28 cellular contexts compared by ENCODE assay signal in genomic region chr6:91088515-91088914, GRCh38.
DNase-seq lines count a peak whose midpoint lies in the region; ATAC-seq and TF ChIP-seq lines count a peak whose summit lies in the region.
"Had no signal": no experiment of that assay in that cellular context is flagged by ENCODE, and none has a peak within 500 bp of the region (broad histone marks: within the 10 kb centered on the region; RNA-seq: fewer than 3 reads in every experiment).

No MANE protein-coding gene starts in this region.

- no peak for TF ChIP-seq CTCF in left ventricle myocardium inferior (IDR thresholded peaks at IDR 0.05; ENCODE audit: borderline replicate concordance)

- peaks cover 5% of the 10 kb centered on the region for H3K4me1 ChIP-seq in left ventricle myocardium inferior
- H3K4me1 ChIP-seq: esophagus squamous epithelium, gastrocnemius medialis, prostate gland, suprapubic skin, uterus had no signal

- H3K27ac ChIP-seq in left ventricle myocardium inferior (replicated peaks): no peak overlapping the region
- H3K27ac ChIP-seq: C4-2B, esophagus squamous epithelium, gastrocnemius medialis, neutrophil, prostate gland, RWPE1, skin epidermis, suprapubic skin, uterus had no signal

- intact Hi-C loops in Right ventricle myocardium superior (cut with DNase I): no loop called here
- intact Hi-C loops in left ventricle myocardium inferior (cut with micrococcal nuclease): no loop called here
- intact Hi-C loops in sciatic nerve (cut with DNase I): no loop called here

- ATAC-seq in Right ventricle myocardium superior (ENCODE audit: poor library complexity) (peak; percentile 38), sciatic nerve (peak; percentile 62), GM18873 (IDR thresholded peaks at IDR 0.05; ENCODE audit: low FRiP score, unreplicated experiment) (no peak)
- ATAC-seq: HepG2; stimulated activated effector memory CD8-positive, alpha-beta T cell treated with anti-CD3 and anti-CD28 coated beads, Interleukin-12 subunit alpha, Interleukin-12 subunit beta, amount 100 ng/mL, for 72 hours had no signal

- no peak for DNase-seq in Right ventricle myocardium superior
- DNase-seq in left ventricle myocardium inferior: no peak
- peak; percentile 71 for DNase-seq in NCI-H146 treated with DMSO at 0.1 percent for 48 hours (lab: John Stamatoyannopoulos, UW; ENCODE audit: unreplicated experiment)
- peak; percentile 76 for DNase-seq in NCI-H748 treated with DMSO at 0.1 percent for 48 hours (lab: John Stamatoyannopoulos, UW)
- no peak for DNase-seq in sciatic nerve (ENCODE audit: low spot score)
- DNase-seq in T-helper 9 cell: no peak
- DNase-seq in activated effector memory CD4-positive, alpha-beta T cell treated with anti-CD3 and anti-CD28 coated beads, Interleukin-2, amount 50 U/mL, for 16 hours: no peak
- DNase-seq: activated B cell treated with CpG ODN at 0.5 μM for 24 hours; activated CD4-positive, alpha-beta memory T cell treated with anti-CD3 and anti-CD28 coated beads for 36 hours; activated gamma-delta T cell treated with Interleukin-2 at 50 U/mL for 16 hours; activated T-cell treated with anti-CD3 and anti-CD28 coated beads for 4 hours; esophagus squamous epithelium; gastrocnemius medialis; HFFc6; islet precursor cell; NCI-H1048; stimulated activated CD4-positive, alpha-beta T cell treated with anti-CD3 and anti-CD28 coated beads, Interleukin-2, amount 100 ng/mL, for 24 hours; uterus had no signal

- no peaks in the 10 kb centered on the region for H3K27me3 ChIP-seq in left ventricle myocardium inferior (ENCODE audit: low read depth)
- H3K27me3 ChIP-seq: esophagus squamous epithelium, gastrocnemius medialis, neutrophil, suprapubic skin, uterus had no signal

- H3K36me3 ChIP-seq in left ventricle myocardium inferior: no peaks in the 10 kb centered on the region
- H3K36me3 ChIP-seq: esophagus squamous epithelium, gastrocnemius medialis, neutrophil, prostate gland, suprapubic skin, uterus had no signal

- H3K4me3 ChIP-seq in left ventricle myocardium inferior: no peak overlapping the region
- H3K4me3 ChIP-seq: esophagus squamous epithelium, gastrocnemius medialis, lung, prostate gland, skin epidermis, suprapubic skin, uterus had no signal

- no peaks in the 10 kb centered on the region for H3K9me3 ChIP-seq in left ventricle myocardium inferior (replicated peaks)
- H3K9me3 ChIP-seq: esophagus squamous epithelium, gastrocnemius medialis, neutrophil, prostate gland, suprapubic skin, uterus had no signal

Comparison
In these comparisons a context has a peak if more than half of its experiments do, and no peak if none do; other contexts are left out.
1. DNase-seq: peak in NCI-H146 treated with DMSO at 0.1 percent for 48 hours (single experiment) and NCI-H748 treated with DMSO at 0.1 percent for 48 hours (single experiment); none in Right ventricle myocardium superior (single experiment), left ventricle myocardium inferior (single experiment), sciatic nerve (single experiment), T-helper 9 cell (single experiment) and activated effector memory CD4-positive, alpha-beta T cell treated with anti-CD3 and anti-CD28 coated beads, Interleukin-2, amount 50 U/mL, for 16 hours (single experiment).